In genomic region chr22:18056802-18057474, GRCh38 we compare ENCODE assay signal across 8 cellular contexts. TPM values are rescaled to one million over a fixed set of nuclear protein-coding genes. Genes with fewer than 3 reads are reported as not detected.
DNase-seq lines count a peak whose midpoint lies in the region; ATAC-seq and TF ChIP-seq lines count a peak whose summit lies in the region.

No MANE protein-coding gene starts in this region.

- peak overlapping the region; percentile 4; the same call in 1 of the 2 replicates for H3K4me2 ChIP-seq in BLaER1

- H3K36me3 Mint-ChIP-seq in memory B cell = peaks cover 3% of the 10 kb centered on the region

- H3K9me3 ChIP-seq in BLaER1 (no peaks in the 10 kb centered on the region), WERI-Rb-1 (ENCODE audit: severe bottlenecking) (no peaks in the 10 kb centered on the region)

- H3K4me3 ChIP-seq in BLaER1 (no peak overlapping the region), WERI-Rb-1 (ENCODE audit: low read depth, low read length) (no peak overlapping the region)

- TF ChIP-seq CTCF in WERI-Rb-1 (IDR thresholded peaks at IDR 0.05; ENCODE audit: low read depth, low read length) = no peak

- H3K27me3 Mint-ChIP-seq in memory B cell = no peaks in the 10 kb centered on the region

- H3K36me3 ChIP-seq in BLaER1 = no peaks in the 10 kb centered on the region
- no peaks in the 10 kb centered on the region for H3K36me3 ChIP-seq in WERI-Rb-1

- no peaks in the 10 kb centered on the region for H4K20me1 ChIP-seq in BLaER1

- peaks cover 12% of the 10 kb centered on the region for H3K4me1 ChIP-seq in BLaER1

- H3K27me3 ChIP-seq in BLaER1 (no peaks in the 10 kb centered on the region), WERI-Rb-1 (ENCODE audit: insufficient read depth, low read depth, severe bottlenecking) (no peaks in the 10 kb centered on the region)

- no peaks in the 10 kb centered on the region for H3K9me3 Mint-ChIP-seq in memory B cell

- peaks cover 39% of the 10 kb centered on the region for H3K4me1 Mint-ChIP-seq in memory B cell

- H3K27ac Mint-ChIP-seq in memory B cell = peak overlapping the region; percentile 100

- DNase-seq in M059J (ENCODE audit: low read depth) = peak; percentile 49
- peak; percentile 62 to 72 for DNase-seq in memory B cell (ENCODE audit: low spot score in 2 of 2)
- no peak for DNase-seq in ecto neural progenitor cell (ENCODE audit: low spot score)
- no peak for DNase-seq in activated effector memory CD4-positive, alpha-beta T cell treated with Interleukin-2 at 50 U/mL for 16 hours
- DNase-seq in WERI-Rb-1 = no peak
- no peak for DNase-seq in NCI-H748 (lab: John Stamatoyannopoulos, UW; ENCODE audit: unreplicated experiment)

- H3K4me3 Mint-ChIP-seq in memory B cell = peak overlapping the region; percentile 77

- ATAC-seq in GM21381 (IDR thresholded peaks at IDR 0.05; ENCODE audit: unreplicated experiment) (peak; percentile 44), memory B cell (ENCODE audit: low read depth) (peak; percentile 59)

- H3K27ac ChIP-seq in BLaER1 (no peak overlapping the region), WERI-Rb-1 (no peak overlapping the region)

- no peak overlapping the region for H3K9ac ChIP-seq in BLaER1

RNA-seq across cellular contexts. Expression of gene PEX26, which starts 20.9 kb away (rescaled TPM):
- total RNA-seq in M059J (2014; rRNA removed; shearing (Covaris generic)) = 10.4 and 14.6 TPM in 2 replicates

RNA-seq across cellular contexts. Expression of gene MICAL3, which starts 32.6 kb away (rescaled TPM):
- total RNA-seq in M059J (2014; rRNA removed; shearing (Covaris generic)) = 20.8 and 33.6 TPM in 2 replicates

RNA-seq across cellular contexts. Expression of gene TUBA8, which starts 53.7 kb away (rescaled TPM):
- 1.3 and 1.7 TPM in 2 replicates for total RNA-seq in M059J (2014; rRNA removed; shearing (Covaris generic))

Comparison
In these comparisons a context has a peak if more than half of its experiments do, and no peak if none do; other contexts are left out.
1. DNase-seq: peak in M059J (single experiment) and memory B cell (2 of 2); none in ecto neural progenitor cell (single experiment), activated effector memory CD4-positive, alpha-beta T cell treated with Interleukin-2 at 50 U/mL for 16 hours (single experiment), WERI-Rb-1 (single experiment) and NCI-H748 (single experiment).